Comparison of ENCODE assay signal across 16 cellular contexts in genomic region chr20:62583424-62583920, GRCh38. TPM values are rescaled to one million over a fixed set of nuclear protein-coding genes. Genes with fewer than 3 reads are reported as not detected.
DNase-seq lines count a peak whose midpoint lies in the region; ATAC-seq, FAIRE-seq and TF ChIP-seq lines count a peak whose summit lies in the region.
"Had no signal": no experiment of that assay in that cellular context is flagged by ENCODE, and none has a peak within 500 bp of the region (broad histone marks: within the 10 kb centered on the region; RNA-seq: fewer than 3 reads in every experiment).

No MANE protein-coding gene starts in this region.

- H3K27ac Mint-ChIP-seq in activated CD8-positive, alpha-beta T cell treated with anti-CD3 and anti-CD28 coated beads, Interleukin-2, amount 10 ng/mL, durations not matched to agents 7 days and 5 days = no peak overlapping the region
- H3K27ac Mint-ChIP-seq: activated CD8-positive, alpha-beta T cell treated with anti-CD3 and anti-CD28 coated beads for 36 hours; activated naive CD4-positive, alpha-beta T cell treated with anti-CD3 and anti-CD28 coated beads, Interleukin-2, amount 50 U/mL, for 24 hours; B cell had no signal

- no peak overlapping the region for H3K27ac ChIP-seq in PC-9
- H3K27ac ChIP-seq: neutrophil had no signal

- intact Hi-C loops in PC-9 (cut with micrococcal nuclease; ENCODE audit: unreplicated experiment) = no loop called here

- H4K20me1 ChIP-seq in PC-9 (ENCODE audit: insufficient read depth) = peaks cover 9% of the 10 kb centered on the region

- no peaks in the 10 kb centered on the region for H3K9me3 ChIP-seq in PC-9 (ENCODE audit: insufficient read depth, low read depth)
- H3K9me3 ChIP-seq: neutrophil had no signal

- H2AFZ ChIP-seq in PC-9 = no peak overlapping the region

- CTCF ChIA-PET in PC-9 (lab: Charles Lee) = no interaction called here
- CTCF ChIA-PET in activated CD8-positive, alpha-beta T cell treated with anti-CD3 and anti-CD28 coated beads, Interleukin-2, amount 10 ng/mL, durations not matched to agents 7 days and 5 days (lab: Charles Lee) = no interaction called here

- DNase-seq in AG10803 (ENCODE audit: low read depth) (peak; percentile 18), LNCaP clone FGC (ENCODE audit: low read depth) (no peak), epithelial cell of proximal tubule (ENCODE audit: low read depth) (no peak), midbrain (lab: John Stamatoyannopoulos, UW) (peak; percentile 12), PC-9 (no peak), GM12892 (ENCODE audit: insufficient read length) (no peak)
- DNase-seq in activated CD8-positive, alpha-beta T cell treated with anti-CD3 and anti-CD28 coated beads, Interleukin-2, amount 10 ng/mL, durations not matched to agents 7 days and 5 days = no peak
- DNase-seq: activated CD8-positive, alpha-beta T cell treated with anti-CD3 and anti-CD28 coated beads for 36 hours; GF-D8; Karpas-422; stimulated activated CD4-positive, alpha-beta T cell treated with anti-CD3 and anti-CD28 coated beads, Interleukin-1b, Interleukin-23, amount 100 ng/mL, for 48 hours had no signal

- H3K79me2 ChIP-seq in PC-9 (ENCODE audit: low read depth) = no peaks in the 10 kb centered on the region

- no peaks in the 10 kb centered on the region for H3K9me2 ChIP-seq in PC-9 (ENCODE audit: insufficient read depth)

- peaks cover 86% of the 10 kb centered on the region for H3K27me3 ChIP-seq in PC-9 (ENCODE audit: insufficient read depth, low read depth)

- no peak for ATAC-seq in GM19467 (IDR thresholded peaks at IDR 0.05; ENCODE audit: unreplicated experiment)
- no peak for ATAC-seq in activated CD8-positive, alpha-beta T cell treated with anti-CD3 and anti-CD28 coated beads, Interleukin-2, amount 10 ng/mL, durations not matched to agents 7 days and 5 days
- ATAC-seq: activated CD8-positive, alpha-beta T cell treated with anti-CD3 and anti-CD28 coated beads for 36 hours had no signal

- FAIRE-seq in GM12892 (lab: Jason Lieb, UNC) = no peak

- H3K9me3 Mint-ChIP-seq in activated CD8-positive, alpha-beta T cell treated with anti-CD3 and anti-CD28 coated beads, Interleukin-2, amount 10 ng/mL, durations not matched to agents 7 days and 5 days (ENCODE audit: insufficient read depth) = no peaks in the 10 kb centered on the region
- H3K9me3 Mint-ChIP-seq: activated CD8-positive, alpha-beta T cell treated with anti-CD3 and anti-CD28 coated beads for 36 hours; activated naive CD4-positive, alpha-beta T cell treated with anti-CD3 and anti-CD28 coated beads, Interleukin-2, amount 50 U/mL, for 24 hours; central memory CD8-positive, alpha-beta T cell had no signal

- H3K4me1 Mint-ChIP-seq in activated CD8-positive, alpha-beta T cell treated with anti-CD3 and anti-CD28 coated beads, Interleukin-2, amount 10 ng/mL, durations not matched to agents 7 days and 5 days (ENCODE audit: low read depth) = no peaks in the 10 kb centered on the region
- H3K4me1 Mint-ChIP-seq: central memory CD8-positive, alpha-beta T cell had no signal

- TF ChIP-seq CTCF in AG10803 (conservative IDR thresholded peaks at IDR 0.05; ENCODE audit: low read length) (0 out of 2 replicates have a peak, but pooled peaks have one; percentile 4), LNCaP clone FGC (IDR thresholded peaks at IDR 0.05; ENCODE audit: control insufficient read depth, extremely low read depth, insufficient read depth) (peak; percentile 26; the same call in 1 of the 2 replicates), epithelial cell of proximal tubule (conservative IDR thresholded peaks at IDR 0.05; ENCODE audit: low read depth, low read length) (peak; percentile 44), PC-9 (conservative IDR thresholded peaks at IDR 0.05) (no peak)

- H3K4me2 ChIP-seq in PC-9 = no peak overlapping the region

- H3K4me3 Mint-ChIP-seq in activated CD8-positive, alpha-beta T cell treated with anti-CD3 and anti-CD28 coated beads, Interleukin-2, amount 10 ng/mL, durations not matched to agents 7 days and 5 days = no peak overlapping the region
- H3K4me3 Mint-ChIP-seq: activated CD8-positive, alpha-beta T cell treated with anti-CD3 and anti-CD28 coated beads for 36 hours; activated naive CD4-positive, alpha-beta T cell treated with anti-CD3 and anti-CD28 coated beads, Interleukin-2, amount 50 U/mL, for 24 hours; B cell; central memory CD8-positive, alpha-beta T cell had no signal

- H3K4me3 ChIP-seq in AG10803 (ENCODE audit: low read length) = no peak overlapping the region
- H3K4me3 ChIP-seq in LNCaP clone FGC (ENCODE audit: low read depth, low read length) = no peak overlapping the region
- H3K4me3 ChIP-seq in epithelial cell of proximal tubule (ENCODE audit: low read depth, low read length) = no peak overlapping the region
- no peak overlapping the region for H3K4me3 ChIP-seq in PC-9

- peaks cover 34% of the 10 kb centered on the region for H3K27me3 Mint-ChIP-seq in activated CD8-positive, alpha-beta T cell treated with anti-CD3 and anti-CD28 coated beads, Interleukin-2, amount 10 ng/mL, durations not matched to agents 7 days and 5 days (ENCODE audit: low read depth)

- no peaks in the 10 kb centered on the region for H3F3A ChIP-seq in PC-9 (ENCODE audit: insufficient read depth, low read depth)

- H3K36me3 ChIP-seq in PC-9 (ENCODE audit: low read depth) = no peaks in the 10 kb centered on the region
- H3K36me3 ChIP-seq: neutrophil had no signal

- no TSS peak for BruUV-seq in PC-9 (replicated peaks; lab: Mats Ljungman, UMichigan)

- POLR2A ChIA-PET in PC-9 (lab: Charles Lee; ENCODE audit: unreplicated experiment) = no interaction called here
- POLR2A ChIA-PET in activated CD8-positive, alpha-beta T cell treated with anti-CD3 and anti-CD28 coated beads, Interleukin-2, amount 10 ng/mL, durations not matched to agents 7 days and 5 days (lab: Charles Lee) = no interaction called here

- no peaks in the 10 kb centered on the region; the same call in 1 of the 2 replicates for H3K4me1 ChIP-seq in PC-9 (replicated peaks; ENCODE audit: insufficient read depth)

- TF ChIP-seq POLR2A in GM12892 (IDR thresholded peaks at IDR 0.05; ENCODE audit: low read depth, low read length) = no peak

- H3K36me3 Mint-ChIP-seq in activated CD8-positive, alpha-beta T cell treated with anti-CD3 and anti-CD28 coated beads, Interleukin-2, amount 10 ng/mL, durations not matched to agents 7 days and 5 days (ENCODE audit: low read depth) = no peaks in the 10 kb centered on the region
- H3K36me3 Mint-ChIP-seq: activated naive CD4-positive, alpha-beta T cell treated with anti-CD3 and anti-CD28 coated beads, Interleukin-2, amount 50 U/mL, for 24 hours had no signal

RNA-seq across cellular contexts. Expression of gene SLCO4A1, which starts 58.8 kb away (rescaled TPM):
- total RNA-seq in epithelial cell of proximal tubule = 48.3 and 57.3 TPM in 2 replicates
- 14.1 and 19.3 TPM in 2 replicates for total RNA-seq in PC-9 (2021)
- 10 to 100 TPM; 79.4 to 79.9 TPM for total RNA-seq in activated CD8-positive, alpha-beta T cell treated with anti-CD3 and anti-CD28 coated beads, Interleukin-2, amount 10 ng/mL, durations not matched to agents 7 days and 5 days
- polyA plus RNA-seq in GM12892 (2012; ENCODE audit: missing spikeins) = 8.7 TPM

Comparison
In these comparisons a context has a peak if more than half of its experiments do, and no peak if none do; other contexts are left out.
1. DNase-seq: peak in AG10803 (single experiment) and midbrain (single experiment); none in LNCaP clone FGC (single experiment), epithelial cell of proximal tubule (single experiment), PC-9 (0 of 2), activated CD8-positive, alpha-beta T cell treated with anti-CD3 and anti-CD28 coated beads, Interleukin-2, amount 10 ng/mL, durations not matched to agents 7 days and 5 days (single experiment) and GM12892 (single experiment).